In the genomic region with DNA sequence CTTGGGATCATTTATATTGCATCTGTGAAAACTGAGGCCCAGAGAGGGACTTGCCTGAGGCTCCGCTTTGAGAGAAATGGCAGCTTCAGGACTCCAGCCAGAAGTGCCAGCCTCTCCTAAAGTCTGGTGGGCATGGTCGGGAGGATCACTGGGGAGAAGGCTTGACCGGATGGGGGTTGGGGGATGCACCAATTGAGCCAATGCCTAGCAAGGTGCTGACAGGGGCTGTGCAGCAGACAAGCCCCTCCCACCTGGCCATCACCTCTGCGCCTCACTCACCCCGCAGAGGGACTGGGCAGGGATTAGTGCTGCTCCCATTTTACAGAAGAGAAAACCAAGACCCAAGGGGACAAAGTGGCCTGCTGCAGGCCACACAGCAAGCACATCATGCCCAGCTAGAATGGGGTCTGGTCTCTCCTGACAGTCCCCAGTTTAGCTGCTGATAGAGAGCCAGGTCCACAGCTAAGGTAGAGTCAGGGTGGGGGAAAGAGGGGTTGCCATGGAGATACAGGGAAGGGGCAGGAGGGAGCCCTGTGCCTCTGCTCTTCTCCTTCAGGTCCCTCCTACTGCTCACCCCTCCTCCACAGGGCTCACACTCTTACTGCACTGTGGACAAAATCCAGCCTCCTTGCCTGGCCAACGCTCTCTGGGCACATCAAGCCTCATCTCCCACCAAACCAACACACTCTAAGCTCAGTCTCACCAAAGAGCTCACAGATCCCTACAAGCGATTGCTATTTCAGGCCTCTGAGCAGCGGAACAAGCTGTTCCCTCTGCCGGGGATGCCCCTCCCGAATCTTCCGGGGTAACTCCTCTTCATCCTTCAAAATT, we compare ENCODE assay signal across 9 cellular contexts. TPM values are rescaled to one million over a fixed set of nuclear protein-coding genes. Genes with fewer than 3 reads are reported as not detected.
DNase-seq lines count a peak whose midpoint lies in the region; ATAC-seq, FAIRE-seq and TF ChIP-seq lines count a peak whose summit lies in the region.
"Had no signal": no experiment of that assay in that cellular context is flagged by ENCODE, and none has a peak within 500 bp of the region (broad histone marks: within the 10 kb centered on the region; RNA-seq: fewer than 3 reads in every experiment).

No MANE protein-coding gene starts in this region.

- H3K4me1 ChIP-seq in KMS-11 (ENCODE audit: low read depth, poor library complexity, severe bottlenecking) (peaks cover 32% of the 10 kb centered on the region), HepG2 (ENCODE audit: insufficient read depth, low read length) (peaks cover 63% of the 10 kb centered on the region), stomach smooth muscle (ENCODE audit: control insufficient read depth, insufficient read depth, low read length) (peaks cover 62% of the 10 kb centered on the region)

- intact Hi-C loops in HepG2 (cut with micrococcal nuclease; ENCODE audit: unreplicated experiment), result no loop called here

- H3K4me2 ChIP-seq in KMS-11, result no peak overlapping the region
- peak overlapping the region; percentile 14; the same call in 1 of the 2 replicates for H3K4me2 ChIP-seq in HepG2 (ENCODE audit: low read depth, low read length)

- H3K9me3 ChIP-seq in HepG2 (ENCODE audit: low read length) (no peaks in the 10 kb centered on the region), stomach smooth muscle (ENCODE audit: control insufficient read depth in 2 of 2, low read length in 2 of 2) (no peaks in the 10 kb centered on the region)

- TF ChIP-seq RAD21 in HepG2 (CRISPR knock-in tag; IDR thresholded peaks at IDR 0.05), result no peak

- BruUV-seq in HepG2 (replicated peaks; lab: Mats Ljungman, UMichigan), result no TSS peak

- TF ChIP-seq POLR2A in HepG2 (IDR thresholded peaks at IDR 0.05; ENCODE audit: insufficient read depth in 1 of 2, low read depth in 2 of 2, low read length in 2 of 2), result no peak

- no peak for FAIRE-seq in HepG2 (lab: Jason Lieb, UNC)

- H3K9ac ChIP-seq in KMS-11, result no peak overlapping the region
- no peak overlapping the region for H3K9ac ChIP-seq in HepG2 (ENCODE audit: insufficient read depth, low read depth, low read length)
- peak overlapping the region; percentile 58 to 74 for H3K9ac ChIP-seq in stomach smooth muscle (ENCODE audit: low read length in 2 of 2)

- no peak for TF ChIP-seq CTCF in KMS-11 (conservative IDR thresholded peaks at IDR 0.05; ENCODE audit: low read depth, low read length)
- TF ChIP-seq CTCF in HepG2 (CRISPR knock-in tag; IDR thresholded peaks at IDR 0.05), result no peak
- no peak for TF ChIP-seq CTCF in GM13976 (IDR thresholded peaks at IDR 0.05; ENCODE audit: borderline replicate concordance, control extremely low read depth, extremely low read depth, insufficient read depth, missing control alignments)

- H2AFZ ChIP-seq in KMS-11 (ENCODE audit: low read depth) (no peak overlapping the region), HepG2 (ENCODE audit: low read length) (no peak overlapping the region)

- H3K27ac ChIP-seq in KMS-11 (peak overlapping the region; percentile 94; the same call in 1 of the 2 replicates), HepG2 (ENCODE audit: extremely low read length, insufficient read depth, low read length) (no peak overlapping the region), stomach smooth muscle (ENCODE audit: low read length) (peak overlapping the region; percentile 100)

- H3K27me3 ChIP-seq in KMS-11 (ENCODE audit: insufficient read depth, low read depth) (no peaks in the 10 kb centered on the region), HepG2 (ENCODE audit: control insufficient read depth in 1 of 2, insufficient read depth in 2 of 2, low read length in 2 of 2) (peaks cover 0 to 1% of the 10 kb centered on the region in 2 experiments; a peak in 2 of 5 replicates), stomach smooth muscle (ENCODE audit: control insufficient read depth in 1 of 2, insufficient read depth in 2 of 2, low read length in 2 of 2) (no peaks in the 10 kb centered on the region)

- DNase-seq in amniotic epithelial cell (ENCODE audit: low read depth), result peak; percentile 44
- no peak for DNase-seq in HepG2 (ENCODE audit: low spot score)
- DNase-seq in GM13976 (ENCODE audit: low spot score), result no peak
- DNase-seq in H4 (ENCODE audit: low spot score), result no peak
- DNase-seq: PC-3 had no signal

- POLR2A ChIA-PET in HepG2 (lab: Yijun Ruan, JAX), result interaction anchor here (0.9 to 2.4 kb wide), 7 partner anchors 13 to 57 kb away, joined by 3 to 18 read pairs (median 4); a partner anchor contains a TSS

- H3K4me3 ChIP-seq in KMS-11 (IDR thresholded peaks at IDR 0.05; ENCODE audit: insufficient read depth, low read depth, low read length) (no peak overlapping the region), HepG2 (replicated peaks in 1 of 3; ENCODE audit: insufficient read depth in 1 of 3, low read depth in 2 of 3, low read length in 3 of 3) (no peak overlapping the region; a peak in 1 of 6 replicates), stomach smooth muscle (ENCODE audit: low read length in 2 of 2) (no peak overlapping the region)

- no peaks in the 10 kb centered on the region for H3K36me3 ChIP-seq in KMS-11 (ENCODE audit: insufficient read depth)
- H3K36me3 ChIP-seq in HepG2 (replicated peaks in 1 of 2; ENCODE audit: control insufficient read depth in 1 of 2, insufficient read depth in 2 of 2, low read length in 2 of 2), result no peaks in the 10 kb centered on the region
- H3K36me3 ChIP-seq in stomach smooth muscle (ENCODE audit: control insufficient read depth in 2 of 2, insufficient read depth in 2 of 2, low read length in 2 of 2), result no peaks in the 10 kb centered on the region

- peaks cover 31% of the 10 kb centered on the region for H3K79me2 ChIP-seq in KMS-11 (ENCODE audit: insufficient read depth, low read depth)
- peaks cover 14% of the 10 kb centered on the region for H3K79me2 ChIP-seq in HepG2 (ENCODE audit: insufficient read depth, low read length)

- ATAC-seq in HepG2, result no peak; the same call in 2 of the 3 replicates
- no peak for ATAC-seq in GM18511 (IDR thresholded peaks at IDR 0.05; ENCODE audit: unreplicated experiment)
- ATAC-seq: left colon, PC-3 had no signal

- in situ Hi-C loops in HepG2 (cut with HindIII; ENCODE audit: extremely low pct_ligation_motif_present, low pct_unique_long_range_greater_than_20kb) (no loop called here), GM13976 (cut with MboI; ENCODE audit: low sequenced_read_pairs, unreplicated experiment) (no loop called here)

- 51% methylated on average over 10 of the region's 11 CpGs for WGBS in HepG2 (ENCODE audit: low lambda C conversion rate)

- TF ChIP-seq EP300 in HepG2 (IDR thresholded peaks at IDR 0.05; ENCODE audit: low read depth in 2 of 2, low read length in 2 of 2) (no peak), HepG2 (CRISPR knock-in tag; IDR thresholded peaks at IDR 0.05; ENCODE audit: borderline replicate concordance) (no peak)

- H4K20me1 ChIP-seq in KMS-11 (ENCODE audit: insufficient read depth) (no peaks in the 10 kb centered on the region), HepG2 (ENCODE audit: insufficient read depth, low read length) (no peaks in the 10 kb centered on the region)

- CTCF ChIA-PET in HepG2 (lab: Yijun Ruan, JAX; ENCODE audit: low intra/inter-chr PET ratio, low total read pairs), result no interaction called here

RNA-seq across cellular contexts. Expression of a gene that starts 29.5 kb away (rescaled TPM):
- 7.6 and 8.2 TPM in 2 replicates for total RNA-seq in HepG2 (2016; rRNA removed; fragmentation: Illumina TruSeq; extraction: Trizol)
- 1.2 and 1.4 TPM in 2 replicates for total RNA-seq in HepG2 (2016; cell fraction: cytosol; rRNA removed; fragmentation: Illumina TruSeq; extraction: Trizol; ENCODE audit: low read depth)
- total RNA-seq in HepG2 (2016; cell fraction: insoluble cytoplasmic fraction; rRNA removed; fragmentation: Illumina TruSeq; extraction: Trizol), result 6.8 and 7.9 TPM in 2 replicates
- 4.4 and 4.7 TPM in 2 replicates for total RNA-seq in HepG2 (2016; cell fraction: membrane; rRNA removed; fragmentation: Illumina TruSeq; extraction: Trizol)
- total RNA-seq in HepG2 (2016; cell fraction: nucleus; rRNA removed; fragmentation: Illumina TruSeq; extraction: Trizol), result 4.9 and 6.0 TPM in 2 replicates
- polyA plus RNA-seq in HepG2 (2011; rRNA removed), result 11.2 and 13.9 TPM in 2 replicates
- 7.0 and 7.4 TPM in 2 replicates for polyA plus RNA-seq in HepG2 (2011; cell fraction: cytosol; rRNA removed)
- 11.3 and 13.2 TPM in 2 replicates for polyA plus RNA-seq in HepG2 (2011; cell fraction: nucleus; rRNA removed)
- 4.4 and 5.9 TPM in 2 replicates for polyA plus RNA-seq in HepG2 (2012)
- polyA plus RNA-seq in HepG2 (2016; cell fraction: cytosol; fragmentation: Illumina TruSeq; extraction: Trizol; ENCODE audit: low read depth), result 0.47 and 0.59 TPM in 2 replicates
- polyA plus RNA-seq in HepG2 (2016; cell fraction: insoluble cytoplasmic fraction; fragmentation: Illumina TruSeq; extraction: Trizol; ENCODE audit: low read depth), result 5.6 and 6.0 TPM in 2 replicates
- polyA plus RNA-seq in HepG2 (2016; cell fraction: membrane; fragmentation: Illumina TruSeq; extraction: Trizol; ENCODE audit: low read depth), result 2.1 and 2.3 TPM in 2 replicates
- polyA plus RNA-seq in HepG2 (2016; cell fraction: nucleus; fragmentation: Illumina TruSeq; extraction: Trizol; ENCODE audit: insufficient read depth, low read depth), result 7.1 and 7.2 TPM in 2 replicates
- polyA minus RNA-seq in HepG2 (2011; rRNA and poly(A)+ RNA removed; ENCODE audit: low replicate concordance), result 7.9 and 26.0 TPM in 2 replicates
- polyA minus RNA-seq in HepG2 (2011; cell fraction: cytosol; rRNA and poly(A)+ RNA removed), result 7.2 and 7.3 TPM in 2 replicates
- 4.7 and 5.0 TPM in 2 replicates for polyA minus RNA-seq in HepG2 (2011; cell fraction: nucleus; rRNA and poly(A)+ RNA removed)
- 8.6 and 11.0 TPM in 2 replicates for total RNA-seq in H4 (2014; rRNA removed; shearing (Covaris generic))

RNA-seq across cellular contexts. Expression of a gene that starts 35.4 kb away (rescaled TPM):
- 13.7 and 16.7 TPM in 2 replicates for total RNA-seq in HepG2 (2016; rRNA removed; fragmentation: Illumina TruSeq; extraction: Trizol)
- 2.7 and 2.9 TPM in 2 replicates for total RNA-seq in HepG2 (2016; cell fraction: cytosol; rRNA removed; fragmentation: Illumina TruSeq; extraction: Trizol; ENCODE audit: low read depth)
- total RNA-seq in HepG2 (2016; cell fraction: insoluble cytoplasmic fraction; rRNA removed; fragmentation: Illumina TruSeq; extraction: Trizol), result 14.1 and 14.3 TPM in 2 replicates
- total RNA-seq in HepG2 (2016; cell fraction: membrane; rRNA removed; fragmentation: Illumina TruSeq; extraction: Trizol), result 14.6 and 15.0 TPM in 2 replicates
- total RNA-seq in HepG2 (2016; cell fraction: nucleus; rRNA removed; fragmentation: Illumina TruSeq; extraction: Trizol), result 14.9 and 16.2 TPM in 2 replicates
- polyA plus RNA-seq in HepG2 (2011; rRNA removed), result 12.2 and 14.3 TPM in 2 replicates
- polyA plus RNA-seq in HepG2 (2011; cell fraction: cytosol; rRNA removed), result 9.6 and 10.9 TPM in 2 replicates
- 20.7 and 21.6 TPM in 2 replicates for polyA plus RNA-seq in HepG2 (2011; cell fraction: nucleus; rRNA removed)
- polyA plus RNA-seq in HepG2 (2012), result 12.6 and 16.8 TPM in 2 replicates
- 2.0 TPM in 2 replicates for polyA plus RNA-seq in HepG2 (2016; cell fraction: cytosol; fragmentation: Illumina TruSeq; extraction: Trizol; ENCODE audit: low read depth)
- 19.1 and 21.8 TPM in 2 replicates for polyA plus RNA-seq in HepG2 (2016; cell fraction: insoluble cytoplasmic fraction; fragmentation: Illumina TruSeq; extraction: Trizol; ENCODE audit: low read depth)
- 8.7 and 9.6 TPM in 2 replicates for polyA plus RNA-seq in HepG2 (2016; cell fraction: membrane; fragmentation: Illumina TruSeq; extraction: Trizol; ENCODE audit: low read depth)
- polyA plus RNA-seq in HepG2 (2016; cell fraction: nucleus; fragmentation: Illumina TruSeq; extraction: Trizol; ENCODE audit: insufficient read depth, low read depth), result 31.0 and 32.7 TPM in 2 replicates
- polyA minus RNA-seq in HepG2 (2011; rRNA and poly(A)+ RNA removed; ENCODE audit: low replicate concordance), result 15.4 and 25.4 TPM in 2 replicates
- polyA minus RNA-seq in HepG2 (2011; cell fraction: cytosol; rRNA and poly(A)+ RNA removed), result 14.9 TPM in 2 replicates
- polyA minus RNA-seq in HepG2 (2011; cell fraction: nucleus; rRNA and poly(A)+ RNA removed), result 8.5 and 10.2 TPM in 2 replicates
- 8.6 and 10.4 TPM in 2 replicates for total RNA-seq in H4 (2014; rRNA removed; shearing (Covaris generic))

RNA-seq across cellular contexts. Expression of a gene that starts 57.3 kb away (rescaled TPM):
- 105 and 154 TPM in 2 replicates for total RNA-seq in HepG2 (2016; rRNA removed; fragmentation: Illumina TruSeq; extraction: Trizol)
- 34.8 TPM in 2 replicates for total RNA-seq in HepG2 (2016; cell fraction: cytosol; rRNA removed; fragmentation: Illumina TruSeq; extraction: Trizol; ENCODE audit: low read depth)
- total RNA-seq in HepG2 (2016; cell fraction: insoluble cytoplasmic fraction; rRNA removed; fragmentation: Illumina TruSeq; extraction: Trizol), result 107 and 165 TPM in 2 replicates
- 55.9 and 58.9 TPM in 2 replicates for total RNA-seq in HepG2 (2016; cell fraction: membrane; rRNA removed; fragmentation: Illumina TruSeq; extraction: Trizol)
- 38.4 and 43.4 TPM in 2 replicates for total RNA-seq in HepG2 (2016; cell fraction: nucleus; rRNA removed; fragmentation: Illumina TruSeq; extraction: Trizol)
- polyA plus RNA-seq in HepG2 (2011; rRNA removed), result 50.7 and 56.6 TPM in 2 replicates
- 43.0 and 50.6 TPM in 2 replicates for polyA plus RNA-seq in HepG2 (2011; cell fraction: cytosol; rRNA removed)
- polyA plus RNA-seq in HepG2 (2011; cell fraction: nucleus; rRNA removed), result 14.8 and 17.9 TPM in 2 replicates
- polyA plus RNA-seq in HepG2 (2012), result 42.0 and 46.3 TPM in 2 replicates
- 22.7 and 24.1 TPM in 2 replicates for polyA plus RNA-seq in HepG2 (2016; cell fraction: cytosol; fragmentation: Illumina TruSeq; extraction: Trizol; ENCODE audit: low read depth)
- 141 and 153 TPM in 2 replicates for polyA plus RNA-seq in HepG2 (2016; cell fraction: insoluble cytoplasmic fraction; fragmentation: Illumina TruSeq; extraction: Trizol; ENCODE audit: low read depth)
- 38.6 and 42.2 TPM in 2 replicates for polyA plus RNA-seq in HepG2 (2016; cell fraction: membrane; fragmentation: Illumina TruSeq; extraction: Trizol; ENCODE audit: low read depth)
- polyA plus RNA-seq in HepG2 (2016; cell fraction: nucleus; fragmentation: Illumina TruSeq; extraction: Trizol; ENCODE audit: insufficient read depth, low read depth), result 44.4 and 50.2 TPM in 2 replicates
- polyA minus RNA-seq in HepG2 (2011; rRNA and poly(A)+ RNA removed; ENCODE audit: low replicate concordance), result 22.2 and 41.1 TPM in 2 replicates
- polyA minus RNA-seq in HepG2 (2011; cell fraction: cytosol; rRNA and poly(A)+ RNA removed), result 11.8 and 12.4 TPM in 2 replicates
- 14.3 and 15.1 TPM in 2 replicates for polyA minus RNA-seq in HepG2 (2011; cell fraction: nucleus; rRNA and poly(A)+ RNA removed)
- 80.0 and 123 TPM in 2 replicates for total RNA-seq in H4 (2014; rRNA removed; shearing (Covaris generic))

RNA-seq across cellular contexts. Expression of a gene that starts 57.7 kb away (rescaled TPM):
- total RNA-seq in HepG2 (2016; rRNA removed; fragmentation: Illumina TruSeq; extraction: Trizol), result 39.3 and 45.6 TPM in 2 replicates
- total RNA-seq in HepG2 (2016; cell fraction: cytosol; rRNA removed; fragmentation: Illumina TruSeq; extraction: Trizol; ENCODE audit: low read depth), result 34.7 and 46.3 TPM in 2 replicates
- 35.3 and 49.1 TPM in 2 replicates for total RNA-seq in HepG2 (2016; cell fraction: insoluble cytoplasmic fraction; rRNA removed; fragmentation: Illumina TruSeq; extraction: Trizol)
- 68.4 and 83.2 TPM in 2 replicates for total RNA-seq in HepG2 (2016; cell fraction: membrane; rRNA removed; fragmentation: Illumina TruSeq; extraction: Trizol)
- 37.1 and 37.3 TPM in 2 replicates for total RNA-seq in HepG2 (2016; cell fraction: nucleus; rRNA removed; fragmentation: Illumina TruSeq; extraction: Trizol)
- 19.2 and 19.4 TPM in 2 replicates for polyA plus RNA-seq in HepG2 (2011; rRNA removed)
- polyA plus RNA-seq in HepG2 (2011; cell fraction: cytosol; rRNA removed), result 34.8 and 36.5 TPM in 2 replicates
- polyA plus RNA-seq in HepG2 (2011; cell fraction: nucleus; rRNA removed), result 61.6 and 75.9 TPM in 2 replicates
- 57.9 and 62.9 TPM in 2 replicates for polyA plus RNA-seq in HepG2 (2012)
- polyA plus RNA-seq in HepG2 (2016; cell fraction: cytosol; fragmentation: Illumina TruSeq; extraction: Trizol; ENCODE audit: low read depth), result 61.5 and 78.5 TPM in 2 replicates
- 39.9 and 50.2 TPM in 2 replicates for polyA plus RNA-seq in HepG2 (2016; cell fraction: insoluble cytoplasmic fraction; fragmentation: Illumina TruSeq; extraction: Trizol; ENCODE audit: low read depth)
- polyA plus RNA-seq in HepG2 (2016; cell fraction: membrane; fragmentation: Illumina TruSeq; extraction: Trizol; ENCODE audit: low read depth), result 77.9 and 110 TPM in 2 replicates
- 51.9 and 54.4 TPM in 2 replicates for polyA plus RNA-seq in HepG2 (2016; cell fraction: nucleus; fragmentation: Illumina TruSeq; extraction: Trizol; ENCODE audit: insufficient read depth, low read depth)
- polyA minus RNA-seq in HepG2 (2011; rRNA and poly(A)+ RNA removed; ENCODE audit: low replicate concordance), result 18.9 and 35.9 TPM in 2 replicates
- polyA minus RNA-seq in HepG2 (2011; cell fraction: cytosol; rRNA and poly(A)+ RNA removed), result 31.6 and 35.4 TPM in 2 replicates
- 29.2 and 32.8 TPM in 2 replicates for polyA minus RNA-seq in HepG2 (2011; cell fraction: nucleus; rRNA and poly(A)+ RNA removed)
- total RNA-seq in H4 (2014; rRNA removed; shearing (Covaris generic)), result 53.2 and 57.4 TPM in 2 replicates

Comparison
In these comparisons a context has a peak if more than half of its experiments do, and no peak if none do; other contexts are left out.
1. H3K9ac ChIP-seq: peak in stomach smooth muscle (2 of 2); none in KMS-11 (single experiment) and HepG2 (single experiment).